Comparison of ENCODE assay signal across 8 cellular contexts in the genomic region with DNA sequence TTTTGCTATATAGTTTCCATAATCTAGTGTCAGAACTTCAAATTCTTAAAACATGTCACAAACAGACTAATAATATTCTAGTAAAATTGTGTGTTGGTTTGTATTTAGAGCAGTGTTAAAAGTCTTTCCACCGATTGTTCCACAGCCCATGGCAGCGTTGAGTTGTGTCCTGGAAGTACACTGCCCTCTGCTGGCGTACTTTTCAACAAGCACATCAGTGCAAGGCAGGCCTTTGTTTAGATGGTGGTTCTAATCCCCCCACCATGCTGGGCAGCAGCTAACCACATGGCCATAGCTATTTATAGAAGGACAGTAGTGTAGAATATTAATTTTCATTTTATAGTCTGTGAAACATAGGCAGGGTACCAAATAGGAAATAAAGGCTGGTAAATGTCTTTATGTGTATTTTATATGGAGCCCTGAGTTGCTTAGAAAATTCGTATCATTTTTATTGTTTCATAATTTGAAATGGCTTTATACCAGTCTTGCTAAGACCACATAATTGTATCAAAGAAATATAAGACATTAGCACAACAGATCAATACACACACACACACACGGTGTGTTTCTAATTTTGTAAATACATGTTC.
DNase-seq lines count a peak whose midpoint lies in the region; ATAC-seq lines count a peak whose summit lies in the region.

No MANE protein-coding gene starts in this region.

- peak; percentile 66 for DNase-seq in AG08395 (ENCODE audit: low spot score)
- DNase-seq in NCI-H2081 treated with DMSO at 0.1 percent for 48 hours (lab: John Stamatoyannopoulos, UW), result peak; percentile 45
- DNase-seq in UCSD-AML1 (lab: John Stamatoyannopoulos, UW; ENCODE audit: unreplicated experiment), result peak; percentile 63
- peak; percentile 29 for DNase-seq in brain pericyte (ENCODE audit: low read depth, low spot score)
- peak; percentile 74 for DNase-seq in iPS-NIHi7 (ENCODE audit: extremely low spot score)
- DNase-seq in stimulated activated CD4-positive, alpha-beta T cell treated with anti-CD3 and anti-CD28 coated beads, Interleukin-15, amount 100 ng/mL, for 24 hours, result peak; percentile 71

- ATAC-seq in GM18520 (IDR thresholded peaks at IDR 0.05; ENCODE audit: unreplicated experiment) (peak; percentile 83), HG03039 (IDR thresholded peaks at IDR 0.05; ENCODE audit: unreplicated experiment) (peak; percentile 76)

Comparison
In these comparisons a context has a peak if more than half of its experiments do, and no peak if none do; other contexts are left out.
1. Peak in every context shown above with its lines: DNase-seq and ATAC-seq.